29 cellular contexts compared by ENCODE assay signal in genomic region chr1:173107696-173108095, GRCh38. TPM values are rescaled to one million over a fixed set of nuclear protein-coding genes. Genes with fewer than 3 reads are reported as not detected.
DNase-seq lines count a peak whose midpoint lies in the region; ATAC-seq, FAIRE-seq and TF ChIP-seq lines count a peak whose summit lies in the region.
"Had no signal": no experiment of that assay in that cellular context is flagged by ENCODE, and none has a peak within 500 bp of the region (broad histone marks: within the 10 kb centered on the region; RNA-seq: fewer than 3 reads in every experiment).

No MANE protein-coding gene starts in this region.

- H3K4me1 Mint-ChIP-seq in endodermal cell = no peaks in the 10 kb centered on the region
- H3K4me1 Mint-ChIP-seq: CD4-positive, alpha-beta memory T cell; CD4-positive, CD25-positive, alpha-beta regulatory T cell; CD8-positive, alpha-beta memory T cell had no signal

- H2AFZ ChIP-seq in HepG2 (ENCODE audit: low read length) (no peak overlapping the region), K562 (ENCODE audit: low read depth, low read length) (no peak overlapping the region)

- H3K4me1 ChIP-seq in HepG2 (ENCODE audit: insufficient read depth, low read length) (peaks cover 8% of the 10 kb centered on the region), right lobe of liver (no peaks in the 10 kb centered on the region), K562 (replicated peaks in 1 of 2; ENCODE audit: control insufficient read depth in 2 of 2, insufficient read depth in 2 of 2, low read length in 2 of 2) (no peaks in the 10 kb centered on the region), endodermal cell (ENCODE audit: control insufficient read depth, insufficient read depth, low read length) (no peaks in the 10 kb centered on the region), adrenal gland (replicated peaks in 1 of 2) (no peaks in the 10 kb centered on the region)
- H3K4me1 ChIP-seq: BE2C had no signal

- TF ChIP-seq RAD21 in HepG2 (CRISPR knock-in tag; IDR thresholded peaks at IDR 0.05) = no peak
- no peak for TF ChIP-seq RAD21 in K562 (CRISPR knock-in tag; conservative IDR thresholded peaks at IDR 0.05 in 1 of 2, IDR thresholded peaks at IDR 0.05 in 1 of 2)

- TF ChIP-seq EP300 in HepG2 (IDR thresholded peaks at IDR 0.05; ENCODE audit: low read depth in 2 of 2, low read length in 2 of 2) (no peak), HepG2 (CRISPR knock-in tag; IDR thresholded peaks at IDR 0.05; ENCODE audit: borderline replicate concordance) (no peak), K562 (IDR thresholded peaks at IDR 0.05; ENCODE audit: low read length) (no peak)

- CTCF ChIA-PET in HepG2 (lab: Yijun Ruan, JAX; ENCODE audit: low intra/inter-chr PET ratio, low total read pairs) = no interaction called here
- CTCF ChIA-PET in K562 (lab: Yijun Ruan, JAX; ENCODE audit: low intra/inter-chr PET ratio) = interaction anchor here (0.6 kb wide), 1 partner anchor 741 kb away, joined by 3 read pairs; no protein-coding TSS in a partner anchor

- H3K9me1 ChIP-seq in K562 (ENCODE audit: control insufficient read depth, insufficient read depth, low read length) = no peaks in the 10 kb centered on the region

- intact Hi-C loops in HepG2 (cut with micrococcal nuclease; ENCODE audit: unreplicated experiment) (no loop called here), right lobe of liver (cut with DNase I) (no loop called here), K562 (cut with micrococcal nuclease) (no loop called here), adrenal gland (cut with DNase I) (no loop called here)

- no peaks in the 10 kb centered on the region for H3K36me3 ChIP-seq in HepG2 (replicated peaks in 1 of 2; ENCODE audit: control insufficient read depth in 1 of 2, insufficient read depth in 2 of 2, low read length in 2 of 2)
- no peaks in the 10 kb centered on the region for H3K36me3 ChIP-seq in right lobe of liver
- no peaks in the 10 kb centered on the region for H3K36me3 ChIP-seq in K562 (ENCODE audit: control insufficient read depth, insufficient read depth, low read length)
- H3K36me3 ChIP-seq in endodermal cell (ENCODE audit: control insufficient read depth, insufficient read depth, low read length) = no peaks in the 10 kb centered on the region
- H3K36me3 ChIP-seq in adrenal gland (replicated peaks in 1 of 2) = no peaks in the 10 kb centered on the region
- H3K36me3 ChIP-seq: BE2C, BLaER1 had no signal

- no peaks in the 10 kb centered on the region for H3K36me3 Mint-ChIP-seq in endodermal cell (ENCODE audit: low read depth)

- in situ Hi-C loops in HepG2 (cut with HindIII; ENCODE audit: extremely low pct_ligation_motif_present, low pct_unique_long_range_greater_than_20kb) (no loop called here), K562 (cut with MboI) (no loop called here)

- H3K27me3 ChIP-seq in HepG2 (ENCODE audit: control insufficient read depth in 1 of 2, insufficient read depth in 2 of 2, low read length in 2 of 2) = no peaks in the 10 kb centered on the region
- H3K27me3 ChIP-seq in right lobe of liver = no peaks in the 10 kb centered on the region
- H3K27me3 ChIP-seq in K562 (ENCODE audit: control insufficient read depth in 2 of 2, insufficient read depth in 2 of 2, low read length in 2 of 2) = peaks cover 0 to 6% of the 10 kb centered on the region in 2 experiments; a peak in 1 of 5 replicates
- H3K27me3 ChIP-seq in endodermal cell (ENCODE audit: control insufficient read depth, insufficient read depth, low read length, poor library complexity, severe bottlenecking) = no peaks in the 10 kb centered on the region
- no peaks in the 10 kb centered on the region for H3K27me3 ChIP-seq in adrenal gland
- H3K27me3 ChIP-seq: BE2C, BLaER1 had no signal

- no peak for TF ChIP-seq CTCF in HepG2 (CRISPR knock-in tag; IDR thresholded peaks at IDR 0.05)
- TF ChIP-seq CTCF in right lobe of liver (IDR thresholded peaks at IDR 0.05) = no peak
- no peak for TF ChIP-seq CTCF in K562 (IDR thresholded peaks at IDR 0.05 in 2 of 3, conservative IDR thresholded peaks at IDR 0.05 in 1 of 3; ENCODE audit: insufficient read depth in 2 of 3, low read depth in 1 of 3, low read length in 3 of 3)
- TF ChIP-seq CTCF in endodermal cell (conservative IDR thresholded peaks at IDR 0.05) = no peak
- TF ChIP-seq CTCF in adrenal gland (IDR thresholded peaks at IDR 0.05) = no peak

- H3K79me2 ChIP-seq in HepG2 (ENCODE audit: insufficient read depth, low read length) (no peaks in the 10 kb centered on the region), K562 (ENCODE audit: control insufficient read depth, insufficient read depth, low read length) (no peaks in the 10 kb centered on the region)

- TF ChIP-seq POLR2A in HepG2 (IDR thresholded peaks at IDR 0.05; ENCODE audit: insufficient read depth in 1 of 2, low read depth in 2 of 2, low read length in 2 of 2) (no peak), right lobe of liver (IDR thresholded peaks at IDR 0.05) (no peak), K562 (conservative IDR thresholded peaks at IDR 0.05) (no peak), adrenal gland (IDR thresholded peaks at IDR 0.05) (no peak)

- H3K27ac ChIP-seq in HepG2 (ENCODE audit: extremely low read length, insufficient read depth, low read length) (no peak overlapping the region), right lobe of liver (no peak overlapping the region), K562 (ENCODE audit: extremely low read depth, low read depth, low read length) (no peak overlapping the region), endodermal cell (ENCODE audit: low read depth, low read length) (no peak overlapping the region), adrenal gland (no peak overlapping the region)
- H3K27ac ChIP-seq: 22Rv1, BLaER1 had no signal

- FAIRE-seq in HepG2 (lab: Jason Lieb, UNC) (no peak), K562 (lab: Jason Lieb, UNC) (no peak)
- FAIRE-seq: GM12878, GM12892, GM18507 had no signal

- H3K9ac ChIP-seq in HepG2 (ENCODE audit: insufficient read depth, low read depth, low read length) (no peak overlapping the region), K562 (ENCODE audit: insufficient read depth in 1 of 2, low read depth in 2 of 2, low read length in 2 of 2) (no peak overlapping the region), endodermal cell (ENCODE audit: extremely low read depth, low read length, poor library complexity, severe bottlenecking) (no peak overlapping the region)
- H3K9ac ChIP-seq: BLaER1 had no signal

- POLR2A ChIA-PET in HepG2 (lab: Yijun Ruan, JAX) = no interaction called here
- POLR2A ChIA-PET in K562 (lab: Yijun Ruan, JAX) = no interaction called here

- H3K9me3 Mint-ChIP-seq in endodermal cell = peaks cover 30% of the 10 kb centered on the region

- H3K27me3 Mint-ChIP-seq in endodermal cell (ENCODE audit: insufficient read depth) = no peaks in the 10 kb centered on the region
- H3K27me3 Mint-ChIP-seq: CD4-positive, alpha-beta memory T cell; CD8-positive, alpha-beta memory T cell had no signal

- H3K9me3 ChIP-seq in HepG2 (ENCODE audit: low read length) (peaks cover 9% of the 10 kb centered on the region; the same call in 1 of the 2 replicates), right lobe of liver (no peaks in the 10 kb centered on the region), K562 (replicated peaks; ENCODE audit: control insufficient read depth, insufficient read depth, low read depth, low read length) (no peaks in the 10 kb centered on the region), endodermal cell (ENCODE audit: control insufficient read depth, low read length) (peaks cover 24% of the 10 kb centered on the region), adrenal gland (replicated peaks in 1 of 3) (no peaks in the 10 kb centered on the region)
- H3K9me3 ChIP-seq: BE2C had no signal

- BruUV-seq in HepG2 (replicated peaks; lab: Mats Ljungman, UMichigan) (no TSS peak), K562 (replicated peaks; lab: Mats Ljungman, UMichigan) (no TSS peak)

- no peak overlapping the region for H3K27ac Mint-ChIP-seq in endodermal cell
- H3K27ac Mint-ChIP-seq: CD14-positive monocyte; CD4-positive, alpha-beta memory T cell; CD4-positive, CD25-positive, alpha-beta regulatory T cell; CD8-positive, alpha-beta memory T cell had no signal

- DNase-seq in HepG2 (ENCODE audit: low spot score) (no peak), right lobe of liver (no peak), K562 (ENCODE audit: extremely low read depth in 1 of 4, low spot score in 3 of 4) (no peak), endodermal cell (no peak), adrenal gland (no peak), NCI-H187 treated with DMSO at 0.1 percent for 48 hours (lab: John Stamatoyannopoulos, UW) (no peak), RKO (ENCODE audit: low spot score) (no peak)
- DNase-seq: ACHN; BE2C; C1 segment of cervical spinal cord; CD4-positive, alpha-beta memory T cell; CD4-positive, CD25-positive, alpha-beta regulatory T cell; CD8-positive, alpha-beta memory T cell; COR-L47; DMS 273 treated with DMSO at 0.1 percent for 48 hours; DMS153; DMS53; DMS79; DND-41; EL; GDM1 had no signal

- H4K20me1 ChIP-seq in HepG2 (ENCODE audit: insufficient read depth, low read length) (no peaks in the 10 kb centered on the region), K562 (replicated peaks; ENCODE audit: control insufficient read depth, insufficient read depth, low read length) (no peaks in the 10 kb centered on the region)
- H4K20me1 ChIP-seq: BLaER1 had no signal

- 2% methylated on average over 2 of the region's 2 CpGs for WGBS in HepG2 (ENCODE audit: low lambda C conversion rate)
- 67% methylated on average over 2 of the region's 2 CpGs for WGBS in right lobe of liver (ENCODE audit: insufficient coverage, low coverage, low lambda C conversion rate, missing lambda C conversion rate)
- WGBS in K562 (ENCODE audit: insufficient coverage, low coverage, missing lambda C conversion rate) = 0% methylated on average over 2 of the region's 2 CpGs
- 82 to 100% methylated on average over 1 to 2 of the region's 2 CpGs for WGBS in endodermal cell (ENCODE audit: insufficient coverage in 1 of 2, insufficient read length in 1 of 2), 2 experiments
- WGBS in adrenal gland, 4 donors = 79 to 82% (median 81%) methylated on average over 2 of the region's 2 CpGs

- no peak for ATAC-seq in HepG2
- no peak for ATAC-seq in right lobe of liver
- no peak for ATAC-seq in K562
- ATAC-seq: GM12878 had no signal

- H3K4me3 Mint-ChIP-seq in endodermal cell = no peak overlapping the region
- H3K4me3 Mint-ChIP-seq: CD14-positive monocyte; CD4-positive, alpha-beta memory T cell; CD4-positive, CD25-positive, alpha-beta regulatory T cell; CD8-positive, alpha-beta memory T cell had no signal

- H3K4me3 ChIP-seq in HepG2 (replicated peaks in 1 of 3; ENCODE audit: insufficient read depth in 1 of 3, low read depth in 2 of 3, low read length in 3 of 3) (no peak overlapping the region), right lobe of liver (no peak overlapping the region), K562 (no peak overlapping the region), endodermal cell (ENCODE audit: low read length) (peak overlapping the region; percentile 25), adrenal gland (no peak overlapping the region)
- H3K4me3 ChIP-seq: BLaER1, GM12878 had no signal

- no peak overlapping the region for H3K4me2 ChIP-seq in HepG2 (ENCODE audit: low read depth, low read length)
- no peak overlapping the region for H3K4me2 ChIP-seq in K562 (ENCODE audit: insufficient read depth, low read length)
- H3K4me2 ChIP-seq: BLaER1 had no signal

RNA-seq across cellular contexts. Expression of gene TNFSF18, which starts 57.0 kb away (rescaled TPM):
- not detected in 2 replicates for total RNA-seq in HepG2 (2016; rRNA removed; fragmentation: Illumina TruSeq; extraction: Trizol)
- not detected in 2 replicates for total RNA-seq in HepG2 (2016; cell fraction: cytosol; rRNA removed; fragmentation: Illumina TruSeq; extraction: Trizol; ENCODE audit: low read depth)
- total RNA-seq in HepG2 (2016; cell fraction: insoluble cytoplasmic fraction; rRNA removed; fragmentation: Illumina TruSeq; extraction: Trizol) = not detected in 2 replicates
- not detected in 2 replicates for total RNA-seq in HepG2 (2016; cell fraction: membrane; rRNA removed; fragmentation: Illumina TruSeq; extraction: Trizol)
- not detected in 2 replicates for total RNA-seq in HepG2 (2016; cell fraction: nucleus; rRNA removed; fragmentation: Illumina TruSeq; extraction: Trizol)
- not detected in 2 replicates for polyA plus RNA-seq in HepG2 (2011; rRNA removed)
- polyA plus RNA-seq in HepG2 (2011; cell fraction: cytosol; rRNA removed) = not detected in 2 replicates
- not detected in 2 replicates for polyA plus RNA-seq in HepG2 (2011; cell fraction: nucleus; rRNA removed)
- polyA plus RNA-seq in HepG2 (2012) = not detected in 2 replicates
- polyA plus RNA-seq in HepG2 (2016; cell fraction: cytosol; fragmentation: Illumina TruSeq; extraction: Trizol; ENCODE audit: low read depth) = not detected in 2 replicates
- polyA plus RNA-seq in HepG2 (2016; cell fraction: insoluble cytoplasmic fraction; fragmentation: Illumina TruSeq; extraction: Trizol; ENCODE audit: low read depth) = not detected in 2 replicates
- polyA plus RNA-seq in HepG2 (2016; cell fraction: membrane; fragmentation: Illumina TruSeq; extraction: Trizol; ENCODE audit: low read depth) = not detected in 2 replicates
- not detected in 2 replicates for polyA plus RNA-seq in HepG2 (2016; cell fraction: nucleus; fragmentation: Illumina TruSeq; extraction: Trizol; ENCODE audit: insufficient read depth, low read depth)
- not detected in 2 replicates for polyA minus RNA-seq in HepG2 (2011; rRNA and poly(A)+ RNA removed; ENCODE audit: low replicate concordance)
- polyA minus RNA-seq in HepG2 (2011; cell fraction: cytosol; rRNA and poly(A)+ RNA removed) = not detected in 2 replicates
- polyA minus RNA-seq in HepG2 (2011; cell fraction: nucleus; rRNA and poly(A)+ RNA removed) = not detected in 2 replicates
- total RNA-seq in right lobe of liver = not detected
- total RNA-seq in K562 (2011; cell fraction: chromatin; rRNA removed; ENCODE audit: low replicate concordance) = not detected in 2 replicates
- total RNA-seq in K562 (2011; cell fraction: nucleolus; rRNA removed) = not detected in 2 replicates
- total RNA-seq in K562 (2011; cell fraction: nucleoplasm; rRNA removed) = not detected in 2 replicates
- not detected in 2 replicates for total RNA-seq in K562 (2014; rRNA removed)
- not detected in 2 replicates for total RNA-seq in K562 (2014; rRNA removed; fragmentation: Illumina TruSeq; extraction: Trizol)
- total RNA-seq in K562 (2015; rRNA removed; fragmentation: Illumina TruSeq; extraction: Trizol) = not detected in 2 replicates
- not detected in 2 replicates for total RNA-seq in K562 (2021)
- polyA plus RNA-seq in K562 (2011; rRNA removed) = not detected in 2 replicates
- polyA plus RNA-seq in K562 (2011; cell fraction: cytosol; rRNA removed) = not detected in 2 replicates
- not detected in 2 replicates for polyA plus RNA-seq in K562 (2011; cell fraction: nucleus; rRNA removed)
- polyA plus RNA-seq in K562 (2012) = not detected in 2 replicates
- not detected in 2 replicates for polyA plus RNA-seq in K562 (2014; fragmentation: Illumina TruSeq; extraction: Trizol)
- not detected for polyA plus RNA-seq in K562 (2014; fragmentation: Nextera tagmentation; extraction: Ambion mirVana)
- not detected in 2 replicates for polyA plus RNA-seq in K562 (2014; rRNA removed)
- polyA minus RNA-seq in K562 (2011; rRNA and poly(A)+ RNA removed) = not detected in 2 replicates
- not detected in 2 replicates for polyA minus RNA-seq in K562 (2011; cell fraction: cytosol; rRNA and poly(A)+ RNA removed)
- polyA minus RNA-seq in K562 (2011; cell fraction: nucleus; rRNA and poly(A)+ RNA removed) = not detected in 2 replicates
- not detected for total RNA-seq in endodermal cell
- not detected for polyA plus RNA-seq in endodermal cell (2013, experiment 1 of 2)
- not detected for polyA plus RNA-seq in endodermal cell (2013, experiment 2 of 2)
- total RNA-seq in adrenal gland = 1 to 10 TPM in 1 of 8 donors, under 1 TPM in 1, not detected in 6; 0.32 to 1.0 TPM
- polyA plus RNA-seq in adrenal gland = under 1 TPM in 1 of 3 donors, not detected in 2; 0.07 TPM
- total RNA-seq: A673; CD4-positive, alpha-beta memory T cell; CD4-positive, CD25-positive, alpha-beta regulatory T cell; CD8-positive, alpha-beta memory T cell; G401; GM12878 had no signal
- polyA plus RNA-seq: CD14-positive monocyte; CD4-positive, alpha-beta memory T cell; CD4-positive, CD25-positive, alpha-beta regulatory T cell; CD8-positive, alpha-beta memory T cell; GM12878 had no signal

Comparison
In these comparisons a context has a peak if more than half of its experiments do, and no peak if none do; other contexts are left out.
1. Of the 241 proteins assayed by ChIP-seq in both HepG2 and K562: peak only in HepG2: MAFF; only in K562: none; in both: none; in neither: 239; mixed calls (peak in some experiments, not most) for 1.